Comparison of ENCODE assay signal across 20 cellular contexts in genomic region chr5:76114192-76114795, GRCh38. TPM values are rescaled to one million over a fixed set of nuclear protein-coding genes. Genes with fewer than 3 reads are reported as not detected.
DNase-seq lines count a peak whose midpoint lies in the region; ATAC-seq and TF ChIP-seq lines count a peak whose summit lies in the region.
"Had no signal": no experiment of that assay in that cellular context is flagged by ENCODE, and none has a peak within 500 bp of the region (broad histone marks: within the 10 kb centered on the region; RNA-seq: fewer than 3 reads in every experiment).

No MANE protein-coding gene starts in this region.

- no peaks in the 10 kb centered on the region for H3K9me3 ChIP-seq in mucosa of descending colon
- H3K9me3 ChIP-seq: adrenal gland, testis had no signal

- H3K4me3 Mint-ChIP-seq in natural killer cell = no peak overlapping the region

- H3K36me3 Mint-ChIP-seq in natural killer cell = no peaks in the 10 kb centered on the region

- TF ChIP-seq CTCF in mucosa of descending colon (IDR thresholded peaks at IDR 0.05) = no peak
- no peak for TF ChIP-seq CTCF in natural killer cell (IDR thresholded peaks at IDR 0.05)
- no peak for TF ChIP-seq CTCF in foreskin fibroblast (IDR thresholded peaks at IDR 0.05; ENCODE audit: low read depth, low read length)

- H3K4me1 Mint-ChIP-seq in natural killer cell = no peaks in the 10 kb centered on the region

- H3K4me3 ChIP-seq in mucosa of descending colon = no peak overlapping the region
- no peak overlapping the region for H3K4me3 ChIP-seq in foreskin fibroblast (ENCODE audit: low read depth in 1 of 2, low read length in 2 of 2)
- H3K4me3 ChIP-seq: adrenal gland, testis had no signal

- H3K36me3 ChIP-seq in mucosa of descending colon (ENCODE audit: low read depth) = no peaks in the 10 kb centered on the region
- H3K36me3 ChIP-seq: adrenal gland had no signal

- ATAC-seq in mucosa of descending colon (peak; percentile 90), natural killer cell (no peak)

- no peaks in the 10 kb centered on the region for H3K9me3 Mint-ChIP-seq in natural killer cell
- H3K9me3 Mint-ChIP-seq: activated T-helper 2 cell treated with anti-CD3 and anti-CD28 coated beads, Interferon-gamma antibody, Interleukin-2, Interleukin-4, amounts not matched to agents 10 μg/mL and 5 μg/mL and 100 μg/mL, durations not matched to agents 14 hours and 24 hours and 36 hours had no signal

- H3K27ac Mint-ChIP-seq in natural killer cell = no peak overlapping the region
- H3K27ac Mint-ChIP-seq: activated T-helper 2 cell treated with anti-CD3 and anti-CD28 coated beads, Interferon-gamma antibody, Interleukin-2, Interleukin-4, amounts not matched to agents 10 μg/mL and 5 μg/mL and 100 μg/mL, durations not matched to agents 14 hours and 24 hours and 36 hours had no signal

- DNase-seq in Daoy (ENCODE audit: low read depth) (peak; percentile 19), NCI-H748 (lab: John Stamatoyannopoulos, UW; ENCODE audit: unreplicated experiment) (peak; percentile 56), dermis microvascular lymphatic vessel endothelial cell (ENCODE audit: low read depth in 2 of 2) (peak; percentile 91 to 93), mucosa of descending colon (peak in 2 of 3 donors; percentile 49 to 96), NCI-H526 (lab: John Stamatoyannopoulos, UW) (no peak), natural killer cell (no peak), foreskin fibroblast (no peak)
- DNase-seq in stimulated activated naive CD4-positive, alpha-beta T cell (lab: John Stamatoyannopoulos, UW) = no peak
- DNase-seq: AML-193; Calu3; GF-D8; KBM-7; NCI-H1105 treated with DMSO at 0.1 percent for 48 hours; NCI-H226; stimulated activated CD4-positive, alpha-beta T cell treated with anti-CD3 and anti-CD28 coated beads, Interleukin-4, amount 100 ng/mL, for 24 hours; stimulated activated CD8-positive, alpha-beta memory T cell treated with anti-CD3 and anti-CD28 coated beads, Interleukin-4, amount 100 ng/mL, for 48 hours; T-helper 1 cell; testis had no signal

- H3K4me1 ChIP-seq in mucosa of descending colon (ENCODE audit: low read depth) = peaks cover 18% of the 10 kb centered on the region
- H3K4me1 ChIP-seq: adrenal gland, testis had no signal

- intact Hi-C loops in mucosa of descending colon (cut with DNase I, micrococcal nuclease) = no loop called here
- intact Hi-C loops in natural killer cell (cut with micrococcal nuclease) = no loop called here

- peaks cover 27 to 36% of the 10 kb centered on the region in 2 donors for H3K27me3 Mint-ChIP-seq in natural killer cell (ENCODE audit: low read depth in 2 of 2)

RNA-seq across cellular contexts. Expression of gene SV2C, which starts 31.1 kb away (rescaled TPM):
- 0.03 and 0.11 TPM in 2 replicates for total RNA-seq in Daoy (2014; rRNA removed; shearing (Covaris generic))
- total RNA-seq in dermis microvascular lymphatic vessel endothelial cell (under 0.01 TPM in 1 of 2 replicates, not detected in the other), mucosa of descending colon (1 to 10 TPM in 1 of 3 donors, under 1 TPM in 2; 0.54 to 1.2 (median 0.58) TPM), natural killer cell (not detected)

Comparison
In these comparisons a context has a peak if more than half of its experiments do, and no peak if none do; other contexts are left out.
1. DNase-seq: peak in Daoy (single experiment), NCI-H748 (single experiment), dermis microvascular lymphatic vessel endothelial cell (2 of 2) and mucosa of descending colon (2 of 3); none in stimulated activated naive CD4-positive, alpha-beta T cell (0 of 6), NCI-H526 (0 of 2), natural killer cell (single experiment) and foreskin fibroblast (0 of 2).